In the genomic region with DNA sequence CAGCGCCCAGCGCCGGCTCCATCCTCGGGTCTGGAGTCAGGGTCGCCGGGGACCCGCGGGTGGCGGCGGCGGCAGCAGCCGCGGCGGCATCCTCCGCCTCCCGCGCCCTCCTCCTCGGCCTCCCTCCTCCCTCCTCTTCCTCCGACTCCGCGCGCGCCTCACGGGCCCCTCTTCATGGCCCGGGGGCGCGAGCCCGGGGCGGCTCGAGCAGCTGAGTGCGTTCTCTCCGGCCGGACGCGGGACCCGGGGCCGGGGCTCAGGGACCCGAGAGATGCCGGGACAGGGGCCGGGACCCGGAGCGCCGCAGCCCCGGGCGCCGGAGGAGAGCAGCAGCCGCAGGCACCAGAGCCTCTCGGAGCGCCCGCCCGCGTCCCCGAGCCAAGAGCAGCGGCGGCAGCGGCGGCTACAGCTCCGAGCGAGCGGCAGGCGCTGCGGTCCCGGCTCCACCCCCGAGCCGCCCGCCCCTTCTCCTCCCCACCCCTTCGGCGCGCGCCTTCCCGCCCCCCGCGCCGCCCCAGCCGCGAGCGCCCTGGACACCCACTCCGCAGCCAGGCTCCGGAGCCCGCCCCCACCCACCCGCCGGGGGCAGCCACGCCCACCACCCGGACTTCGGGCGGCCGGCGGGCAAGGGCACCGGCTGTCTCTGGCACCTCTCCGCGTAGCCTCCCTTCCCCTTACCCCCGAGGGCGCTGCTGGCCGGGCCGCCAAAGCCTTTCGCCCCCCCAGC, we compare ENCODE assay signal across 8 cellular contexts.
A peak's percentile ranks its signal among the peaks of the same experiment; 100 is the strongest.
DNase-seq lines count a peak whose midpoint lies in the region; ATAC-seq lines count a peak whose summit lies in the region.

A gene with protein sequence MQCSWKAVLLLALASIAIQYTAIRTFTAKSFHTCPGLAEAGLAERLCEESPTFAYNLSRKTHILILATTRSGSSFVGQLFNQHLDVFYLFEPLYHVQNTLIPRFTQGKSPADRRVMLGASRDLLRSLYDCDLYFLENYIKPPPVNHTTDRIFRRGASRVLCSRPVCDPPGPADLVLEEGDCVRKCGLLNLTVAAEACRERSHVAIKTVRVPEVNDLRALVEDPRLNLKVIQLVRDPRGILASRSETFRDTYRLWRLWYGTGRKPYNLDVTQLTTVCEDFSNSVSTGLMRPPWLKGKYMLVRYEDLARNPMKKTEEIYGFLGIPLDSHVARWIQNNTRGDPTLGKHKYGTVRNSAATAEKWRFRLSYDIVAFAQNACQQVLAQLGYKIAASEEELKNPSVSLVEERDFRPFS (minus strand): TSS at position 417 of the 727 bp plus-strand sequence. CDS start 14,699 bp downstream, outside the sequence.

- ATAC-seq in GM21723 (IDR thresholded peaks at IDR 0.05; ENCODE audit: unreplicated experiment), result no peak

- peak within 1 kb of the TSS; percentile 61 for H3K4me3 ChIP-seq in rectal smooth muscle tissue (ENCODE audit: low read length)

- no peak within 1 kb of the TSS for H3K27ac ChIP-seq in rectal smooth muscle tissue (ENCODE audit: low read depth, low read length)

- H3K27me3 ChIP-seq in rectal smooth muscle tissue (ENCODE audit: control insufficient read depth, insufficient read depth, low read length), result peaks cover 17% of the 10 kb centered on the region

- no peak within 1 kb of the TSS for H3K9ac ChIP-seq in rectal smooth muscle tissue (ENCODE audit: low read length)

- H3K36me3 ChIP-seq in rectal smooth muscle tissue (ENCODE audit: control insufficient read depth, insufficient read depth, low read length), result no peaks in the 10 kb centered on the region

- DNase-seq in DMS53 treated with DMSO at 0.1 percent for 48 hours (lab: John Stamatoyannopoulos, UW; ENCODE audit: unreplicated experiment) (peak; percentile 51), NCI-H1092 (lab: John Stamatoyannopoulos, UW) (peak; percentile 36), astrocyte of the hippocampus (ENCODE audit: low read depth, low spot score) (peak; percentile 62), hypothalamus (lab: John Stamatoyannopoulos, UW) (peak in 37 of 51 donors; percentile 24 to 82 (median 67)), kidney tubule cell (ENCODE audit: low spot score) (no peak), GM19238 (ENCODE audit: insufficient read length, low spot score) (no peak)

- H3K4me1 ChIP-seq in rectal smooth muscle tissue (ENCODE audit: control insufficient read depth, insufficient read depth, low read length), result no peaks in the 10 kb centered on the region

Comparison
In these comparisons a context has a peak if more than half of its experiments do, and no peak if none do; other contexts are left out.
1. DNase-seq: peak in DMS53 treated with DMSO at 0.1 percent for 48 hours (single experiment), NCI-H1092 (single experiment), astrocyte of the hippocampus (single experiment) and hypothalamus (37 of 51); none in kidney tubule cell (single experiment) and GM19238 (single experiment).